In genomic region chr5:115895821-115896220, GRCh38 we compare ENCODE assay signal across 20 cellular contexts. TPM values are rescaled to one million over a fixed set of nuclear protein-coding genes. Genes with fewer than 3 reads are reported as not detected.
DNase-seq lines count a peak whose midpoint lies in the region; ATAC-seq and TF ChIP-seq lines count a peak whose summit lies in the region.
"Had no signal": no experiment of that assay in that cellular context is flagged by ENCODE, and none has a peak within 500 bp of the region (broad histone marks: within the 10 kb centered on the region; RNA-seq: fewer than 3 reads in every experiment).

No MANE protein-coding gene starts in this region.

- H3K4me1 Mint-ChIP-seq in HFFc6 (ENCODE audit: low read depth) (peaks cover 43% of the 10 kb centered on the region), natural killer cell (peaks cover 7 to 12% of the 10 kb centered on the region in 2 donors), neural progenitor cell (no peaks in the 10 kb centered on the region)
- H3K4me1 Mint-ChIP-seq: activated B cell treated with CpG ODN at 0.5 μM for 24 hours; activated naive CD4-positive, alpha-beta T cell treated with anti-CD3 and anti-CD28 coated beads, Interleukin-2, amount 50 U/mL, for 24 hours had no signal

- ATAC-seq in SK-N-SH treated with all-trans-retinoic acid at 6 μM for 48 hours (0 out of 3 replicates have a peak, but pooled peaks have one; percentile 30), natural killer cell (no peak)
- ATAC-seq: activated T-cell treated with anti-CD3 and anti-CD28 coated beads, Interleukin-2, amount 50 U/mL, for 72 hours; lower lobe of right lung had no signal

- H3K9me3 Mint-ChIP-seq in HFFc6 (no peaks in the 10 kb centered on the region), natural killer cell (no peaks in the 10 kb centered on the region), neural progenitor cell (no peaks in the 10 kb centered on the region)
- H3K9me3 Mint-ChIP-seq: activated B cell treated with CpG ODN at 0.5 μM for 24 hours; activated naive CD4-positive, alpha-beta T cell treated with anti-CD3 and anti-CD28 coated beads, Interleukin-2, amount 50 U/mL, for 24 hours; activated T-cell treated with anti-CD3 and anti-CD28 coated beads, Interleukin-2, amount 50 U/mL, for 72 hours; IgD-negative memory B cell had no signal

- no peaks in the 10 kb centered on the region for H3F3A ChIP-seq in neural progenitor cell (ENCODE audit: low read depth)

- H3K4me1 ChIP-seq in neural progenitor cell, result no peaks in the 10 kb centered on the region
- H3K4me1 ChIP-seq: BLaER1, Caco-2, lower lobe of right lung, upper lobe of left lung had no signal

- no peak overlapping the region for H3K27ac ChIP-seq in neural progenitor cell
- H3K27ac ChIP-seq: BLaER1, hepatocyte, HL-60, lower lobe of right lung, upper lobe of left lung had no signal

- intact Hi-C loops in natural killer cell (cut with micrococcal nuclease), result no loop called here

- no peak for TF ChIP-seq CTCF in HFFc6 (IDR thresholded peaks at IDR 0.05)
- TF ChIP-seq CTCF in fibroblast of the aortic adventitia (IDR thresholded peaks at IDR 0.05; ENCODE audit: insufficient read depth, low read length), result no peak
- TF ChIP-seq CTCF in natural killer cell (IDR thresholded peaks at IDR 0.05), result no peak
- TF ChIP-seq CTCF in neural progenitor cell (IDR thresholded peaks at IDR 0.05), result no peak

- no peaks in the 10 kb centered on the region for H3K9me3 ChIP-seq in neural progenitor cell (ENCODE audit: low read depth)
- H3K9me3 ChIP-seq: BLaER1, Caco-2, lower lobe of right lung, upper lobe of left lung had no signal

- no peaks in the 10 kb centered on the region for H4K20me1 ChIP-seq in neural progenitor cell (ENCODE audit: low read depth)
- H4K20me1 ChIP-seq: BLaER1 had no signal

- no peak overlapping the region for H3K9ac ChIP-seq in neural progenitor cell
- H3K9ac ChIP-seq: BLaER1 had no signal

- H3K27me3 ChIP-seq in neural progenitor cell, result no peaks in the 10 kb centered on the region
- H3K27me3 ChIP-seq: BLaER1, hepatocyte, upper lobe of left lung had no signal

- peak overlapping the region; percentile 84 for H3K4me3 Mint-ChIP-seq in HFFc6
- no peak overlapping the region for H3K4me3 Mint-ChIP-seq in natural killer cell
- H3K4me3 Mint-ChIP-seq in neural progenitor cell, result no peak overlapping the region
- H3K4me3 Mint-ChIP-seq: activated B cell treated with CpG ODN at 0.5 μM for 24 hours; activated naive CD4-positive, alpha-beta T cell treated with anti-CD3 and anti-CD28 coated beads, Interleukin-2, amount 50 U/mL, for 24 hours; activated T-cell treated with anti-CD3 and anti-CD28 coated beads, Interleukin-2, amount 50 U/mL, for 72 hours; IgD-negative memory B cell had no signal

- H2AFZ ChIP-seq in neural progenitor cell (replicated peaks), result no peak overlapping the region
- H2AFZ ChIP-seq: hepatocyte had no signal

- DNase-seq in HFFc6, result peak; percentile 7
- DNase-seq in fibroblast of the aortic adventitia (ENCODE audit: low read depth), result peak; percentile 36
- no peak for DNase-seq in activated CD4-positive, alpha-beta T cell treated with anti-CD3 and anti-CD28 coated beads for 4 hours
- no peak for DNase-seq in inferior parietal cortex (ENCODE audit: extremely low spot score)
- DNase-seq in natural killer cell, result no peak
- no peak for DNase-seq in neural progenitor cell (ENCODE audit: low spot score)
- DNase-seq: activated B cell treated with CpG ODN at 0.5 μM for 24 hours; activated T-cell treated with anti-CD3 and anti-CD28 coated beads, Interleukin-2, amount 50 U/mL, for 72 hours; Caco-2; DND-41; islet precursor cell; lower lobe of right lung; NCI-H82; upper lobe of left lung had no signal

- H3K27me3 Mint-ChIP-seq in HFFc6 (ENCODE audit: insufficient read depth) (no peaks in the 10 kb centered on the region), natural killer cell (ENCODE audit: low read depth in 2 of 2) (no peaks in the 10 kb centered on the region), neural progenitor cell (ENCODE audit: insufficient read depth, low read depth) (no peaks in the 10 kb centered on the region)
- H3K27me3 Mint-ChIP-seq: activated B cell treated with CpG ODN at 0.5 μM for 24 hours; activated naive CD4-positive, alpha-beta T cell treated with anti-CD3 and anti-CD28 coated beads, Interleukin-2, amount 50 U/mL, for 24 hours; IgD-negative memory B cell had no signal

- no peak overlapping the region for H3K4me3 ChIP-seq in fibroblast of the aortic adventitia (ENCODE audit: low read depth, low read length)
- no peak overlapping the region for H3K4me3 ChIP-seq in neural progenitor cell
- H3K4me3 ChIP-seq: BLaER1, hepatocyte, lower lobe of right lung, upper lobe of left lung had no signal

- H3K79me2 ChIP-seq in neural progenitor cell (ENCODE audit: low read depth), result no peaks in the 10 kb centered on the region
- H3K79me2 ChIP-seq: hepatocyte had no signal

- peaks cover 18% of the 10 kb centered on the region for H3K36me3 Mint-ChIP-seq in HFFc6 (ENCODE audit: low read depth)
- H3K36me3 Mint-ChIP-seq in natural killer cell, result no peaks in the 10 kb centered on the region
- peaks cover 2% of the 10 kb centered on the region for H3K36me3 Mint-ChIP-seq in neural progenitor cell

- H3K4me2 ChIP-seq in neural progenitor cell, result no peak overlapping the region
- H3K4me2 ChIP-seq: BLaER1, hepatocyte had no signal

- H3K27ac Mint-ChIP-seq in HFFc6, result peak overlapping the region; percentile 81
- H3K27ac Mint-ChIP-seq in natural killer cell, result no peak overlapping the region
- no peak overlapping the region for H3K27ac Mint-ChIP-seq in neural progenitor cell
- H3K27ac Mint-ChIP-seq: activated B cell treated with CpG ODN at 0.5 μM for 24 hours; activated naive CD4-positive, alpha-beta T cell treated with anti-CD3 and anti-CD28 coated beads, Interleukin-2, amount 50 U/mL, for 24 hours; activated T-cell treated with anti-CD3 and anti-CD28 coated beads, Interleukin-2, amount 50 U/mL, for 72 hours; IgD-negative memory B cell had no signal

- H3K36me3 ChIP-seq in neural progenitor cell, result no peaks in the 10 kb centered on the region
- H3K36me3 ChIP-seq: lower lobe of right lung had no signal

TF ChIP-seq in SK-N-SH treated with all-trans-retinoic acid at 6 μM for 48 hours, 23 proteins besides CTCF, POLR2A, EP300 and RAD21 (continues in another document):
- TF ChIP-seq ARNTL (CRISPR knock-in tag; IDR thresholded peaks at IDR 0.05; ENCODE audit: borderline replicate concordance, low read depth) (no peak), ZNF8 (CRISPR knock-in tag; IDR thresholded peaks at IDR 0.05) (no peak), ISL1 (CRISPR knock-in tag; IDR thresholded peaks at IDR 0.05) (no peak), CSRNP3 (CRISPR knock-in tag; IDR thresholded peaks at IDR 0.05) (no peak), ZNF565 (CRISPR knock-in tag; conservative IDR thresholded peaks at IDR 0.05; ENCODE audit: low read depth) (no peak), TOX (CRISPR knock-in tag; IDR thresholded peaks at IDR 0.05; ENCODE audit: borderline replicate concordance) (no peak), BACH2 (CRISPR knock-in tag; IDR thresholded peaks at IDR 0.05; ENCODE audit: borderline replicate concordance) (no peak), GLIS3 (CRISPR knock-in tag; IDR thresholded peaks at IDR 0.05) (no peak), POU6F1 (CRISPR knock-in tag; IDR thresholded peaks at IDR 0.05; ENCODE audit: borderline replicate concordance, low read depth) (no peak)

RNA-seq across cellular contexts. Expression of gene AP3S1, which starts 54.1 kb away (rescaled TPM):
- total RNA-seq in HFFc6 (2021; fragmentation: NEBNext Ultra II Directional; extraction: Animal tissue kit (Norgen Biotek cat#: 25700)), result 100 to 1,000 TPM; 109 to 131 (median 122) TPM
- total RNA-seq in fibroblast of the aortic adventitia (ENCODE audit: low replicate concordance), result 109 and 237 TPM in 2 replicates
- 10 to 100 TPM; 35.5 to 57.9 (median 37.1) TPM for total RNA-seq in natural killer cell
- 139 and 157 TPM in 2 replicates for total RNA-seq in neural progenitor cell (ENCODE audit: low replicate concordance)

RNA-seq across cellular contexts. Expression of gene ATG12, which starts 54.5 kb away (rescaled TPM):
- 10 to 100 TPM; 58.3 to 75.9 (median 63.3) TPM for total RNA-seq in HFFc6 (2021; fragmentation: NEBNext Ultra II Directional; extraction: Animal tissue kit (Norgen Biotek cat#: 25700))
- 88.2 and 105 TPM in 2 replicates for total RNA-seq in fibroblast of the aortic adventitia (ENCODE audit: low replicate concordance)
- 100 to 1,000 TPM in 1 of 3 donors, 10 to 100 TPM in 2; 88.9 to 108 (median 92.9) TPM for total RNA-seq in natural killer cell
- 50.4 and 122 TPM in 2 replicates for total RNA-seq in neural progenitor cell (ENCODE audit: low replicate concordance)

Comparison
In these comparisons a context has a peak if more than half of its experiments do, and no peak if none do; other contexts are left out.
1. DNase-seq: peak in HFFc6 (single experiment) and fibroblast of the aortic adventitia (single experiment); none in activated CD4-positive, alpha-beta T cell treated with anti-CD3 and anti-CD28 coated beads for 4 hours (0 of 2), inferior parietal cortex (single experiment), natural killer cell (single experiment) and neural progenitor cell (single experiment).